1 cellular context compared by ENCODE assay signal in genomic region chr6:156807795-156808194, GRCh38.
TF ChIP-seq lines count a peak whose summit lies in the region.

No MANE protein-coding gene starts in this region.

TF ChIP-seq in endothelial cell of umbilical vein, 7 proteins besides CTCF, POLR2A, EP300 and RAD21:
- TF ChIP-seq MAX (IDR thresholded peaks at IDR 0.05; ENCODE audit: insufficient read depth, insufficient read length) (no peak), POLR2AphosphoS5 (IDR thresholded peaks at IDR 0.05; ENCODE audit: insufficient read depth, low read depth, low read length) (no peak), JUN (IDR thresholded peaks at IDR 0.05; ENCODE audit: borderline replicate concordance, insufficient read depth, insufficient read length, low read depth) (no peak), MYC (IDR thresholded peaks at IDR 0.05; ENCODE audit: low read depth, low read length) (no peak), GATA2 (IDR thresholded peaks at IDR 0.05; ENCODE audit: insufficient read depth, insufficient read length, low read depth, low read length) (no peak), FOS (IDR thresholded peaks at IDR 0.05; ENCODE audit: borderline replicate concordance, insufficient read depth, low read length) (no peak), EZH2 (IDR thresholded peaks at IDR 0.05; ENCODE audit: borderline replicate concordance, low read depth, low read length, severe bottlenecking) (no peak)
